In the genomic region with DNA sequence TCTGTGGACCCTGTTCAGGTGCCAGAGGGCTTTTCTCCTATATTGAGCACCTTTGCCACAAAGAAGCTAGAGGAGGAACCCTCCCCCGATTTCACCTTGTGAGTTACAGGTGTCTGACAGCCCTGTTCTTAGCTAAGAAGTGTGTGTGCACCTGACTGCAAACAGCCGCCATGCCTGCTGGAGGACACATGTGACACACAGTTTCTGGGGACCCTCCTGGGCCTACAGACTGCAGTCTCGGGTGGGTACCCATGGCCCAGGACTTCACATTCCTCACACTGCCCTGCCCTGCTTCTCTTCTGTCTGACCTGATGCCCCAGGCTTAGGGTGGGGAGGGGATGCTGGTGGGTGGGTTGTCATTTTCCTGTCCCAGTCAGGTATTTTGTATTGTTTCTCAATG, we compare ENCODE assay signal across 22 cellular contexts.
DNase-seq lines count a peak whose midpoint lies in the region; ATAC-seq and TF ChIP-seq lines count a peak whose summit lies in the region.
"Had no signal": no experiment of that assay in that cellular context is flagged by ENCODE, and none has a peak within 500 bp of the region (broad histone marks: within the 10 kb centered on the region; RNA-seq: fewer than 3 reads in every experiment).

No MANE protein-coding gene starts in this region.

- TF ChIP-seq EP300 in esophagus muscularis mucosa (IDR thresholded peaks at IDR 0.05), result no peak

- no peak for TF ChIP-seq POLR2A in esophagus muscularis mucosa (IDR thresholded peaks at IDR 0.05; ENCODE audit: low read depth)

- ATAC-seq in aorta (ENCODE audit: low FRiP score), result peak; percentile 46
- ATAC-seq: GM12878 had no signal

- no peak overlapping the region for H3K4me3 ChIP-seq in esophagus muscularis mucosa
- no peak overlapping the region for H3K4me3 ChIP-seq in aorta (ENCODE audit: low read length in 2 of 2)
- H3K4me3 ChIP-seq: BLaER1, GM12878 had no signal

- H3K4me1 ChIP-seq in esophagus muscularis mucosa, result no peaks in the 10 kb centered on the region
- H3K4me1 ChIP-seq in aorta (ENCODE audit: control insufficient read depth in 1 of 2, insufficient read depth in 2 of 2, low read length in 2 of 2), result no peaks in the 10 kb centered on the region
- H3K4me1 ChIP-seq: BE2C had no signal

- WGBS in esophagus muscularis mucosa, result no CpG with 5 or more reads among the region's 3 CpGs
- 84 to 93% methylated on average over 3 of the region's 3 CpGs for WGBS in aorta, 2 donors

- peak; percentile 86 for DNase-seq in esophagus muscularis mucosa (ENCODE audit: extremely low spot score)
- DNase-seq in iPS-NIHi7 (ENCODE audit: extremely low spot score), result peak; percentile 6
- no peak for DNase-seq in aorta
- DNase-seq in NCI-H1105 treated with DMSO at 0.1 percent for 48 hours (lab: John Stamatoyannopoulos, UW), result no peak
- DNase-seq in putamen (ENCODE audit: low spot score), result no peak
- DNase-seq: 8988T; ACHN; BE2C; C1 segment of cervical spinal cord; CD4-positive, alpha-beta memory T cell; CD4-positive, CD25-positive, alpha-beta regulatory T cell; CD8-positive, alpha-beta memory T cell; COR-L47; DMS 273 treated with DMSO at 0.1 percent for 48 hours; DMS153; DMS53; DMS79; DND-41; EL; GDM1 had no signal

- H3K9me3 ChIP-seq in esophagus muscularis mucosa (peaks cover 0 to 9% (median 0%) of the 10 kb centered on the region in 4 donors), aorta (ENCODE audit: control insufficient read depth, low read length) (no peaks in the 10 kb centered on the region)
- H3K9me3 ChIP-seq: BE2C had no signal

- no peak for TF ChIP-seq CTCF in esophagus muscularis mucosa (IDR thresholded peaks at IDR 0.05)

- intact Hi-C loops in esophagus muscularis mucosa (cut with DNase I), result no loop called here
- intact Hi-C loops in aorta (cut with DNase I), result no loop called here

- H3K36me3 ChIP-seq in esophagus muscularis mucosa (no peaks in the 10 kb centered on the region), aorta (ENCODE audit: control insufficient read depth in 1 of 2, insufficient read depth in 2 of 2, low read length in 1 of 2) (no peaks in the 10 kb centered on the region)
- H3K36me3 ChIP-seq: BE2C, BLaER1 had no signal

- no peaks in the 10 kb centered on the region for H3K27me3 ChIP-seq in esophagus muscularis mucosa
- no peaks in the 10 kb centered on the region for H3K27me3 ChIP-seq in aorta (ENCODE audit: control insufficient read depth in 1 of 2, insufficient read depth in 2 of 2, low read length in 1 of 2)
- H3K27me3 ChIP-seq: BE2C, BLaER1 had no signal

- H3K27ac ChIP-seq in esophagus muscularis mucosa (replicated peaks in 1 of 4) (no peak overlapping the region), aorta (ENCODE audit: low read depth in 1 of 2, low read length in 2 of 2) (no peak overlapping the region)
- H3K27ac ChIP-seq: BLaER1 had no signal

Comparison
In these comparisons a context has a peak if more than half of its experiments do, and no peak if none do; other contexts are left out.
1. DNase-seq: peak in esophagus muscularis mucosa (single experiment) and iPS-NIHi7 (single experiment); none in aorta (0 of 2), NCI-H1105 treated with DMSO at 0.1 percent for 48 hours (single experiment) and putamen (single experiment).